ENCODE assay signal across 8 cellular contexts in the genomic region with DNA sequence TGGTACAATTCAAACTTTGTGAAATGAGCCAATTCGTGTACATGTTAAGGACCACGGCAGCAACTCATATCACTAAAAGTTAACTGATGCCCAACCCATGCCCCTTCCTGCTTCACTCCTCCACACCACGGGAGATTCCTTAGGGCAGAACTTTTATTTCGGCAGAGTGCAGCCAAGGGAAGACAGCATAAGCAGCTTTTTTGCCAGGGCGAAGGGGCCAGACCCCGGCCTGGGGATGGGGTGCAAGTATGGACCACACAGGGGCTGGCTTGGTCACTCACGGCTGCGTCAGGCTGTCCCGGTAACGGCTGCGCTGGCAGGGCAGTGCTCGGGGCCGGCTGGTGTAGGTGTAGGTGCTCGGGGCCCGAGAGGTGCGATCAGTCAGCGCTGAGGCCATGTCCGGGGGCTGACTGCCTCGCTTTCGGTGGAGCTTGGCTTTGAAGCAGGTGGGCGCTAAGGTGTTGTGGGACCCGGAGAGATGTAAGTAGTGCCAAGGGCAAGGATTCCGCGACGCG.
DNase-seq lines count a peak whose midpoint lies in the region; ATAC-seq lines count a peak whose summit lies in the region.

No MANE protein-coding gene starts in this region.

- H3K4me3 ChIP-seq in NT2/D1 (ENCODE audit: insufficient read length, low read depth) (peak overlapping the region; percentile 64), duodenal mucosa (ENCODE audit: low read depth in 1 of 2, low read length in 2 of 2) (peak overlapping the region; percentile 90 to 97), muscle layer of duodenum (ENCODE audit: low read depth in 1 of 2, low read length in 2 of 2) (peak overlapping the region; percentile 84 to 91)

- H3K9ac ChIP-seq in NT2/D1 (ENCODE audit: insufficient read length, low read depth): peak overlapping the region; percentile 80
- H3K9ac ChIP-seq in duodenal mucosa (ENCODE audit: low read depth in 1 of 2, low read length in 2 of 2): peak overlapping the region; percentile 71 to 81

- ATAC-seq in GM18517 (IDR thresholded peaks at IDR 0.05; ENCODE audit: unreplicated experiment) (peak; percentile 38), HG02571 (IDR thresholded peaks at IDR 0.05; ENCODE audit: unreplicated experiment) (peak; percentile 30)

- DNase-seq in NT2/D1 (ENCODE audit: low read depth, low spot score) (no peak), NCI-H2171 treated with DMSO at 0.1 percent for 48 hours (lab: John Stamatoyannopoulos, UW) (no peak), NCI-H748 (lab: John Stamatoyannopoulos, UW; ENCODE audit: unreplicated experiment) (no peak), putamen (ENCODE audit: low spot score) (no peak)

- no peaks in the 10 kb centered on the region for H3K4me1 ChIP-seq in NT2/D1 (ENCODE audit: insufficient read depth, insufficient read length)
- H3K4me1 ChIP-seq in duodenal mucosa (ENCODE audit: control insufficient read depth in 1 of 2, insufficient read depth in 2 of 2, low read length in 2 of 2): peaks cover 9 to 12% of the 10 kb centered on the region in 2 donors
- peaks cover 7 to 8% of the 10 kb centered on the region in 2 donors for H3K4me1 ChIP-seq in muscle layer of duodenum (ENCODE audit: control insufficient read depth in 1 of 2, insufficient read depth in 2 of 2, low read length in 2 of 2)

- H3K27ac ChIP-seq in duodenal mucosa (ENCODE audit: low read depth, low read length) (peak overlapping the region; percentile 66), muscle layer of duodenum (ENCODE audit: low read length) (peak overlapping the region; percentile 40)

- H3K9me3 ChIP-seq in NT2/D1 (ENCODE audit: insufficient read depth, low read length) (no peaks in the 10 kb centered on the region), duodenal mucosa (ENCODE audit: control insufficient read depth in 1 of 2, low read length in 2 of 2) (no peaks in the 10 kb centered on the region), muscle layer of duodenum (ENCODE audit: control insufficient read depth in 1 of 2, low read length in 2 of 2) (no peaks in the 10 kb centered on the region)

- H3K36me3 ChIP-seq in NT2/D1 (ENCODE audit: insufficient read depth, insufficient read length, low read length) (no peaks in the 10 kb centered on the region), duodenal mucosa (ENCODE audit: control insufficient read depth in 1 of 2, insufficient read depth in 2 of 2, low read length in 2 of 2) (no peaks in the 10 kb centered on the region), muscle layer of duodenum (ENCODE audit: control insufficient read depth in 1 of 2, insufficient read depth in 2 of 2, low read length in 2 of 2) (no peaks in the 10 kb centered on the region)

- H3K27me3 ChIP-seq in NT2/D1 (ENCODE audit: insufficient read depth, insufficient read length) (no peaks in the 10 kb centered on the region), duodenal mucosa (ENCODE audit: control insufficient read depth in 1 of 2, insufficient read depth in 2 of 2, low read length in 2 of 2) (no peaks in the 10 kb centered on the region), muscle layer of duodenum (ENCODE audit: low read depth, low read length) (no peaks in the 10 kb centered on the region)
